In the genomic region with DNA sequence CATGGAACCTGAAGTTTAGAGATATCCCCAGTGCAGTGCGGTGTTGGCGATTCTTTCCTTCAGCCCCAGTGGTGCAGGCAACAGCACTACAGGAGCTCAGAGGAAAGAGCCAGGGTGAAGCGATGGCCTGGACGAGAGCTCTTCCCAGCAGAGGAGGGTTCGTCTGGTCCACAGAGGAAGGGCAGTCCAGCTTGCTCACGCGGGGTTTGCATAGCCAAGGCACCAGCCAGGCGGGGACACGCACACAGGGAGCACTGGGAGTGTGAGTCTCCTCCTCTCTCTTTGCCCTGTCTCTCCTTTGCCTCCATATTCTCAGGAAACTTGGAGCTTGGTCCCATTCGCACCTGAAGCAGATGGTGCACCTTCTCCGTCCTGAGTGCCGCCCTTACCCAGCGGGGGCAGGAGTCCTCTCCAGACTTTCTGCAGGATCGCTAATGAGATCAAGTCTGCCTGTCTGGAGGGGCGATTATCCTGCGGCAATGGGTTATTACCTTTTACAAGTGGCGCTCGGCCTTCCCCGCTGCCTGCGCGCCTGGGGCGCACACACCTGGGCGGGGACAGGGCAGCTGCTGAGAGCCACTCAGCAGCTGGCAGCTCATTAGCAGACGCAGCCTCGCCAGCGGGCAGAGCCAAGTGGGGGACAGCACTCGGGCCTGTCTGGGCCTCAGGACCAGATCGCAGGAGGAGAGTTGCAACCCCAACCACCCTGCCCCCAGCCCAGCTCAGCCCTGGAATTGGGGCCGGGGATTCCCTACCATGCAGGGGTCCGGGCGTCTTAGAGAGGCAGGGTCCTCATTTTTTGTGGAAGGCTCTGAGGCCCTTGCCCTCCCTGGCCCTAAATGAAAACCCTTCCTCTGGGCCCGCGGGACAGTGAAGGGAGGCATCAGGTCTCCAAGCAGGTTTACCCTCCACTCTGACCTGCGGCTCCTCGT, we compare ENCODE assay signal across 13 cellular contexts.
A peak's percentile ranks its signal among the peaks of the same experiment; 100 is the strongest.
DNase-seq lines count a peak whose midpoint lies in the region; ATAC-seq and TF ChIP-seq lines count a peak whose summit lies in the region.
"Had no signal": no experiment of that assay in that cellular context is flagged by ENCODE, and none has a peak within 500 bp of the region (broad histone marks: within the 10 kb centered on the region; RNA-seq: fewer than 3 reads in every experiment).

No MANE protein-coding gene starts in this region.

- H4K20me1 ChIP-seq in PC-9 (ENCODE audit: insufficient read depth) = no peaks in the 10 kb centered on the region

- no peaks in the 10 kb centered on the region for H3K27me3 ChIP-seq in PC-9 (ENCODE audit: insufficient read depth, low read depth)

- CTCF ChIA-PET in RWPE1 (lab: Yijun Ruan, JAX) (interaction anchor here (0.6 kb wide), 2 partner anchors 175 to 789 kb away, joined by 3 read pairs; no protein-coding TSS in a partner anchor), PC-9 (lab: Charles Lee) (no interaction called here)

- intact Hi-C loops in activated CD4-positive, alpha-beta T cell treated with anti-CD3 and anti-CD28 coated beads, Interleukin-2, amount 10 ng/mL, durations not matched to agents 24 days and 14 days (cut with micrococcal nuclease) = no loop called here
- intact Hi-C loops in PC-9 (cut with micrococcal nuclease; ENCODE audit: unreplicated experiment) = no loop called here

- H3K4me3 ChIP-seq in PC-9 = no peak overlapping the region
- H3K4me3 ChIP-seq: K562 had no signal

- no peaks in the 10 kb centered on the region for H3K9me2 ChIP-seq in PC-9 (ENCODE audit: insufficient read depth)

- TF ChIP-seq CTCF in RWPE1 (conservative IDR thresholded peaks at IDR 0.05; ENCODE audit: low read depth) = no peak
- no peak for TF ChIP-seq CTCF in osteocyte (IDR thresholded peaks at IDR 0.05)
- no peak for TF ChIP-seq CTCF in PC-9 (conservative IDR thresholded peaks at IDR 0.05)

- no peaks in the 10 kb centered on the region for H3K79me2 ChIP-seq in PC-9 (ENCODE audit: low read depth)

- H3K27ac Mint-ChIP-seq in activated CD4-positive, alpha-beta T cell treated with anti-CD3 and anti-CD28 coated beads, Interleukin-2, amount 10 ng/mL, durations not matched to agents 24 days and 14 days = no peak overlapping the region
- H3K27ac Mint-ChIP-seq in osteocyte (ENCODE audit: unreplicated experiment) = no peak overlapping the region
- H3K27ac Mint-ChIP-seq: activated naive CD4-positive, alpha-beta T cell treated with anti-CD3 and anti-CD28 coated beads, Interleukin-2, amount 50 U/mL, for 24 hours; stimulated activated naive CD8-positive, alpha-beta T cell treated with anti-CD3 and anti-CD28 coated beads, Interleukin-15, Interleukin-2, amounts not matched to agents 100 ng/mL and 50 ng/mL, for 24 hours had no signal

- H3K4me3 Mint-ChIP-seq in activated CD4-positive, alpha-beta T cell treated with anti-CD3 and anti-CD28 coated beads, Interleukin-2, amount 10 ng/mL, durations not matched to agents 24 days and 14 days = no peak overlapping the region
- H3K4me3 Mint-ChIP-seq in osteocyte (ENCODE audit: unreplicated experiment) = no peak overlapping the region
- H3K4me3 Mint-ChIP-seq: activated naive CD4-positive, alpha-beta T cell treated with anti-CD3 and anti-CD28 coated beads, Interleukin-2, amount 50 U/mL, for 24 hours; stimulated activated naive CD8-positive, alpha-beta T cell treated with anti-CD3 and anti-CD28 coated beads, Interleukin-15, Interleukin-2, amounts not matched to agents 100 ng/mL and 50 ng/mL, for 24 hours had no signal

- BruUV-seq in PC-9 (replicated peaks; lab: Mats Ljungman, UMichigan) = no TSS peak

- peaks cover 56% of the 10 kb centered on the region for H3K4me1 Mint-ChIP-seq in activated CD4-positive, alpha-beta T cell treated with anti-CD3 and anti-CD28 coated beads, Interleukin-2, amount 10 ng/mL, durations not matched to agents 24 days and 14 days
- H3K4me1 Mint-ChIP-seq in osteocyte (ENCODE audit: unreplicated experiment) = peaks cover 55% of the 10 kb centered on the region

- H3K9me3 ChIP-seq in PC-9 (ENCODE audit: insufficient read depth, low read depth) = no peaks in the 10 kb centered on the region

- no peak overlapping the region for H3K4me2 ChIP-seq in PC-9

- H3K36me3 Mint-ChIP-seq in activated CD4-positive, alpha-beta T cell treated with anti-CD3 and anti-CD28 coated beads, Interleukin-2, amount 10 ng/mL, durations not matched to agents 24 days and 14 days (ENCODE audit: low read depth) = no peaks in the 10 kb centered on the region
- H3K36me3 Mint-ChIP-seq in osteocyte (ENCODE audit: unreplicated experiment) = no peaks in the 10 kb centered on the region
- H3K36me3 Mint-ChIP-seq: activated naive CD4-positive, alpha-beta T cell treated with anti-CD3 and anti-CD28 coated beads, Interleukin-2, amount 50 U/mL, for 24 hours had no signal

- no peak for ATAC-seq in HG03520 (IDR thresholded peaks at IDR 0.05; ENCODE audit: unreplicated experiment)

- H2AFZ ChIP-seq in PC-9 = no peak overlapping the region

- peaks cover 14% of the 10 kb centered on the region for H3K4me1 ChIP-seq in PC-9 (replicated peaks; ENCODE audit: insufficient read depth)

- peak; percentile 1 for DNase-seq in activated CD4-positive, alpha-beta T cell treated with anti-CD3 and anti-CD28 coated beads for 1 hour
- no peak for DNase-seq in activated CD4-positive, alpha-beta T cell treated with anti-CD3 and anti-CD28 coated beads, Interleukin-2, amount 10 ng/mL, durations not matched to agents 24 days and 14 days
- peak; percentile 68 for DNase-seq in NCI-H1417 treated with DMSO at 0.1 percent for 48 hours (lab: John Stamatoyannopoulos, UW)
- DNase-seq in RWPE1 (ENCODE audit: low spot score) = no peak
- DNase-seq in osteocyte (ENCODE audit: extremely low spot score, unreplicated experiment) = peak; percentile 78
- DNase-seq in GDM1 (lab: John Stamatoyannopoulos, UW) = no peak
- DNase-seq in PC-9 = no peak
- DNase-seq: HCEC 1CT, kidney glomerular epithelial cell had no signal

- H3K9me3 Mint-ChIP-seq in activated CD4-positive, alpha-beta T cell treated with anti-CD3 and anti-CD28 coated beads, Interleukin-2, amount 10 ng/mL, durations not matched to agents 24 days and 14 days = no peaks in the 10 kb centered on the region
- no peaks in the 10 kb centered on the region for H3K9me3 Mint-ChIP-seq in osteocyte (ENCODE audit: unreplicated experiment)
- H3K9me3 Mint-ChIP-seq: activated naive CD4-positive, alpha-beta T cell treated with anti-CD3 and anti-CD28 coated beads, Interleukin-2, amount 50 U/mL, for 24 hours; stimulated activated naive CD8-positive, alpha-beta T cell treated with anti-CD3 and anti-CD28 coated beads, Interleukin-15, Interleukin-2, amounts not matched to agents 100 ng/mL and 50 ng/mL, for 24 hours had no signal

- POLR2A ChIA-PET in RWPE1 (lab: Yijun Ruan, JAX; ENCODE audit: low non-redundant PET) (no interaction called here), PC-9 (lab: Charles Lee; ENCODE audit: unreplicated experiment) (interaction anchor here (0.5 kb wide), 1 partner anchor 44 kb away, joined by 5 read pairs; no protein-coding TSS in a partner anchor)

- H3K27me3 Mint-ChIP-seq in activated CD4-positive, alpha-beta T cell treated with anti-CD3 and anti-CD28 coated beads, Interleukin-2, amount 10 ng/mL, durations not matched to agents 24 days and 14 days = peaks cover 2% of the 10 kb centered on the region
- no peaks in the 10 kb centered on the region for H3K27me3 Mint-ChIP-seq in osteocyte (ENCODE audit: unreplicated experiment)
- H3K27me3 Mint-ChIP-seq: activated naive CD4-positive, alpha-beta T cell treated with anti-CD3 and anti-CD28 coated beads, Interleukin-2, amount 50 U/mL, for 24 hours had no signal

- peaks cover 7% of the 10 kb centered on the region; the same call in 1 of the 2 replicates for H3F3A ChIP-seq in PC-9 (ENCODE audit: insufficient read depth, low read depth)

- no peaks in the 10 kb centered on the region for H3K36me3 ChIP-seq in PC-9 (ENCODE audit: low read depth)

- peak overlapping the region; percentile 22; the same call in 1 of the 2 replicates for H3K27ac ChIP-seq in RWPE1
- H3K27ac ChIP-seq in PC-9 = no peak overlapping the region

Comparison
In these comparisons a context has a peak if more than half of its experiments do, and no peak if none do; other contexts are left out.
1. DNase-seq: peak in activated CD4-positive, alpha-beta T cell treated with anti-CD3 and anti-CD28 coated beads for 1 hour (single experiment), NCI-H1417 treated with DMSO at 0.1 percent for 48 hours (single experiment) and osteocyte (single experiment); none in activated CD4-positive, alpha-beta T cell treated with anti-CD3 and anti-CD28 coated beads, Interleukin-2, amount 10 ng/mL, durations not matched to agents 24 days and 14 days (single experiment), RWPE1 (single experiment), GDM1 (single experiment) and PC-9 (0 of 2).